ENCODE assay signal across 2 cellular contexts in genomic region chr7:116197355-116197754, GRCh38.
TF ChIP-seq lines count a peak whose summit lies in the region.

No MANE protein-coding gene starts in this region.

TF ChIP-seq in IMR-90, 13 proteins besides CTCF, POLR2A, EP300 and RAD21:
- TF ChIP-seq MAZ (IDR thresholded peaks at IDR 0.05; ENCODE audit: borderline replicate concordance, low read depth, low read length) (no peak), ELK1 (IDR thresholded peaks at IDR 0.05; ENCODE audit: borderline replicate concordance, low read depth, low read length) (no peak), USF2 (IDR thresholded peaks at IDR 0.05; ENCODE audit: low read depth, low read length) (no peak), MXI1 (IDR thresholded peaks at IDR 0.05; ENCODE audit: borderline replicate concordance, low read depth, low read length) (no peak), CEBPB (IDR thresholded peaks at IDR 0.05; ENCODE audit: low read depth, low read length) (no peak), RCOR1 (IDR thresholded peaks at IDR 0.05; ENCODE audit: insufficient replicate concordance, low read length) (no peak), FOS (IDR thresholded peaks at IDR 0.05; ENCODE audit: low read depth, low read length) (no peak)
TF ChIP-seq in IMR-90: peak in this region for 0.

TF ChIP-seq in H1, 55 proteins besides CTCF, POLR2A, EP300 and RAD21:
- TF ChIP-seq USF2 (IDR thresholded peaks at IDR 0.05; ENCODE audit: low read length) (no peak), YY1 (IDR thresholded peaks at IDR 0.05; ENCODE audit: low read depth, low read length) (no peak), EZH2 (IDR thresholded peaks at IDR 0.05; ENCODE audit: low read depth, low read length, severe bottlenecking) (no peak), MAFK (IDR thresholded peaks at IDR 0.05; ENCODE audit: low read depth, low read length) (no peak), RFX5 (IDR thresholded peaks at IDR 0.05; ENCODE audit: borderline replicate concordance, low read depth, low read length) (no peak), ZNF274 (IDR thresholded peaks at IDR 0.05; ENCODE audit: borderline replicate concordance, extremely low read depth, low read length) (no peak), CHD2 (IDR thresholded peaks at IDR 0.05; ENCODE audit: low read length) (no peak), CREB1 (IDR thresholded peaks at IDR 0.05) (no peak), TAF7 (optimal IDR thresholded peaks at IDR 0.05; ENCODE audit: borderline replicate concordance, low read depth, low read length) (no peak), CBX8 (IDR thresholded peaks at IDR 0.05; ENCODE audit: borderline replicate concordance, low read depth, low read length) (no peak), SP2 (IDR thresholded peaks at IDR 0.05; ENCODE audit: low read length) (no peak), SUZ12 (IDR thresholded peaks at IDR 0.05; ENCODE audit: low read length) (no peak), SRF (IDR thresholded peaks at IDR 0.05; ENCODE audit: low read depth, low read length) (no peak), BCL11A (IDR thresholded peaks at IDR 0.05; ENCODE audit: low read depth in 2 of 2, low read length in 2 of 2) (no peak), HDAC2 (IDR thresholded peaks at IDR 0.05; ENCODE audit: borderline replicate concordance in 1 of 2, low read depth in 2 of 2, low read length in 2 of 2) (no peak), POU5F1 (IDR thresholded peaks at IDR 0.05; ENCODE audit: low read depth, low read length) (no peak)
